Comparison of ENCODE assay signal across 14 cellular contexts in genomic region chr4:67885727-67886126, GRCh38. TPM values are rescaled to one million over a fixed set of nuclear protein-coding genes. Genes with fewer than 3 reads are reported as not detected.
A peak's percentile ranks its signal among the peaks of the same experiment; 100 is the strongest.
DNase-seq lines count a peak whose midpoint lies in the region; ATAC-seq, FAIRE-seq and TF ChIP-seq lines count a peak whose summit lies in the region.
"Had no signal": no experiment of that assay in that cellular context is flagged by ENCODE, and none has a peak within 500 bp of the region (broad histone marks: within the 10 kb centered on the region; RNA-seq: fewer than 3 reads in every experiment).

No MANE protein-coding gene starts in this region.

- 65% methylated on average over 6 of the region's 6 CpGs for WGBS in hepatocyte (ENCODE audit: low lambda C conversion rate, missing lambda C conversion rate)
- 60 to 74% methylated on average over 6 of the region's 6 CpGs for WGBS in pancreas, 2 donors

- no peaks in the 10 kb centered on the region for H3K27me3 ChIP-seq in adipocyte (replicated peaks; ENCODE audit: control insufficient read depth, insufficient read depth, low read length)
- no peaks in the 10 kb centered on the region for H3K27me3 ChIP-seq in hepatocyte
- no peaks in the 10 kb centered on the region for H3K27me3 ChIP-seq in pancreas
- H3K27me3 ChIP-seq: uterus had no signal

- TF ChIP-seq CTCF in hepatocyte (IDR thresholded peaks at IDR 0.05; ENCODE audit: poor library complexity) (no peak), pancreas (IDR thresholded peaks at IDR 0.05) (no peak)

- H4K20me1 ChIP-seq in hepatocyte (ENCODE audit: insufficient read depth, poor library complexity, severe bottlenecking): no peaks in the 10 kb centered on the region

- ATAC-seq in HG02759 (IDR thresholded peaks at IDR 0.05; ENCODE audit: unreplicated experiment): no peak
- no peak for ATAC-seq in GM21390 (IDR thresholded peaks at IDR 0.05; ENCODE audit: unreplicated experiment)
- ATAC-seq in pancreas: no peak

- H3K4me3 ChIP-seq in adipocyte (ENCODE audit: low read length) (no peak overlapping the region), hepatocyte (no peak overlapping the region), pancreas (no peak overlapping the region)
- H3K4me3 ChIP-seq: uterus had no signal

- H3K36me3 ChIP-seq in adipocyte (ENCODE audit: control insufficient read depth, insufficient read depth, low read length, severe bottlenecking) (no peaks in the 10 kb centered on the region), hepatocyte (replicated peaks; ENCODE audit: insufficient read depth, low read depth) (no peaks in the 10 kb centered on the region), pancreas (no peaks in the 10 kb centered on the region)
- H3K36me3 ChIP-seq: uterus had no signal

- no peak overlapping the region for H2AFZ ChIP-seq in hepatocyte

- H3K4me1 ChIP-seq in adipocyte (ENCODE audit: control insufficient read depth, insufficient read depth, low read length) (peaks cover 4% of the 10 kb centered on the region), hepatocyte (ENCODE audit: insufficient read depth) (no peaks in the 10 kb centered on the region), pancreas (no peaks in the 10 kb centered on the region)
- H3K4me1 ChIP-seq: uterus had no signal

- DNase-seq in A172 (ENCODE audit: low spot score): peak; percentile 58
- DNase-seq in HPDE6-E6E7 (ENCODE audit: extremely low spot score): peak; percentile 70
- DNase-seq in adipocyte (ENCODE audit: low read depth): peak; percentile 76
- DNase-seq in hepatocyte (ENCODE audit: low spot score): peak; percentile 7
- DNase-seq in pancreas: no peak
- DNase-seq in NCI-H2171 (lab: John Stamatoyannopoulos, UW): no peak
- DNase-seq: activated CD4-positive, alpha-beta memory T cell treated with anti-CD3 and anti-CD28 coated beads for 36 hours; amygdala; NCI-H1105 treated with DMSO at 0.1 percent for 48 hours; nucleus accumbens; RPMI8226; uterus had no signal

- no peak overlapping the region for H3K4me2 ChIP-seq in hepatocyte

- H3K9ac ChIP-seq in adipocyte (ENCODE audit: low read length): no peak overlapping the region

- H3K27ac ChIP-seq in hepatocyte: no peak overlapping the region
- H3K27ac ChIP-seq in pancreas: no peak overlapping the region
- H3K27ac ChIP-seq: uterus had no signal

- intact Hi-C loops in pancreas (cut with DNase I): no loop called here

- H3K9me3 ChIP-seq in adipocyte (ENCODE audit: control insufficient read depth, low read length) (no peaks in the 10 kb centered on the region), hepatocyte (ENCODE audit: low read depth) (no peaks in the 10 kb centered on the region), pancreas (no peaks in the 10 kb centered on the region)
- H3K9me3 ChIP-seq: uterus had no signal

- H3K9me2 ChIP-seq in hepatocyte (replicated peaks; ENCODE audit: insufficient read depth): no peaks in the 10 kb centered on the region

- FAIRE-seq in pancreas (lab: Jason Lieb, UNC): no peak

- no peaks in the 10 kb centered on the region for H3K79me2 ChIP-seq in hepatocyte

RNA-seq across cellular contexts. Expression of gene TMPRSS11D, which starts 1.9 kb away (rescaled TPM):
- total RNA-seq in A172 (2014; rRNA removed; shearing (Covaris generic)): not detected in 2 replicates
- not detected in 2 replicates for total RNA-seq in hepatocyte
- polyA plus RNA-seq in hepatocyte: 0.23 TPM in 1 of 2 replicates, not detected in the other
- not detected for total RNA-seq in pancreas
- not detected for polyA plus RNA-seq in pancreas
- total RNA-seq: activated CD4-positive, alpha-beta memory T cell treated with anti-CD3 and anti-CD28 coated beads for 36 hours; uterus had no signal

Comparison
In these comparisons a context has a peak if more than half of its experiments do, and no peak if none do; other contexts are left out.
1. DNase-seq: peak in A172 (single experiment), HPDE6-E6E7 (single experiment), adipocyte (single experiment) and hepatocyte (single experiment); none in pancreas (0 of 6) and NCI-H2171 (single experiment).